Comparison of ENCODE assay signal across 6 cellular contexts in genomic region chr3:198092276-198092675, GRCh38.
"Had no signal": no experiment of that assay in that cellular context is flagged by ENCODE, and none has a peak within 500 bp of the region (broad histone marks: within the 10 kb centered on the region; RNA-seq: fewer than 3 reads in every experiment).

No MANE protein-coding gene starts in this region.

- FAIRE-seq: H1, HepG2 had no signal

- ATAC-seq: GM23338, HCT116, HepG2 had no signal

- DNase-seq: H7, KG1 had no signal
